ENCODE assay signal across 8 cellular contexts in genomic region chr3:68972358-68972979, GRCh38. TPM values are rescaled to one million over a fixed set of nuclear protein-coding genes. Genes with fewer than 3 reads are reported as not detected.
DNase-seq lines count a peak whose midpoint lies in the region; ATAC-seq and TF ChIP-seq lines count a peak whose summit lies in the region.

No MANE protein-coding gene starts in this region.

- peak; percentile 84 for ATAC-seq in GM19397 (IDR thresholded peaks at IDR 0.05; ENCODE audit: unreplicated experiment)
- ATAC-seq in HG02763 (IDR thresholded peaks at IDR 0.05; ENCODE audit: unreplicated experiment): no peak

- BruUV-seq in Calu3 (replicated peaks; lab: Mats Ljungman, UMichigan): no TSS peak

- intact Hi-C loops in Calu3 (cut with micrococcal nuclease; ENCODE audit: unreplicated experiment): loop anchor here (1.0 to 10.0 kb wide), 3 partner anchors 78 to 1858 kb away; no protein-coding TSS in a partner anchor

- H3K4me3 Mint-ChIP-seq in Calu3 (ENCODE audit: low read depth, unreplicated experiment) (no peak overlapping the region), immature natural killer cell (no peak overlapping the region)

- peak; percentile 66 for TF ChIP-seq CTCF in Calu3 (IDR thresholded peaks at IDR 0.05; ENCODE audit: unreplicated experiment)

- H3K4me1 Mint-ChIP-seq in Calu3 (ENCODE audit: low read depth, unreplicated experiment) (no peaks in the 10 kb centered on the region), immature natural killer cell (no peaks in the 10 kb centered on the region)

- H3K27me3 Mint-ChIP-seq in Calu3 (ENCODE audit: unreplicated experiment): peaks cover 46% of the 10 kb centered on the region
- peaks cover 2 to 5% (median 3%) of the 10 kb centered on the region in 3 donors for H3K27me3 Mint-ChIP-seq in immature natural killer cell (ENCODE audit: low read depth in 3 of 3)

- H3K27ac Mint-ChIP-seq in Calu3 (ENCODE audit: unreplicated experiment): no peak overlapping the region
- no peak overlapping the region for H3K27ac Mint-ChIP-seq in immature natural killer cell

- H3K9me3 Mint-ChIP-seq in Calu3 (ENCODE audit: low read depth, unreplicated experiment): no peaks in the 10 kb centered on the region
- no peaks in the 10 kb centered on the region for H3K9me3 Mint-ChIP-seq in immature natural killer cell

- DNase-seq in Calu3: peak; percentile 67
- peak in 53 of 76 experiments; percentile 0 to 61 (median 24) for DNase-seq in HUDEP-2 (lab: John Stamatoyannopoulos, UW; ENCODE audit: unreplicated experiment in 76 of 76)
- DNase-seq in RPMI7951 (ENCODE audit: low read depth): peak; percentile 64
- peak; percentile 80 for DNase-seq in astrocyte of the hippocampus (ENCODE audit: low read depth, low spot score)
- peak in 2 of 3 donors; percentile 0 to 19 for DNase-seq in immature natural killer cell
- DNase-seq in stimulated activated CD4-positive, alpha-beta T cell treated with anti-CD3 and anti-CD28 coated beads, Interleukin-2, amount 100 ng/mL, for 24 hours: peak; percentile 32 to 54

- H3K36me3 Mint-ChIP-seq in Calu3 (ENCODE audit: insufficient read depth, unreplicated experiment): no peaks in the 10 kb centered on the region
- peaks cover 2 to 9% (median 4%) of the 10 kb centered on the region in 3 donors for H3K36me3 Mint-ChIP-seq in immature natural killer cell

- CTCF ChIA-PET in Calu3 (lab: Charles Lee): interaction anchor here (0.8 to 1.4 kb wide), 2 partner anchors 79 to 2000 kb away, joined by 3 to 4 read pairs; no protein-coding TSS in a partner anchor

RNA-seq across cellular contexts. Expression of gene TAFA4, which starts 40.1 kb away (rescaled TPM):
- total RNA-seq in Calu3 (2022): 0.69 TPM in 1 of 2 replicates, not detected in the other
- total RNA-seq in RPMI7951 (2014; rRNA removed; shearing (Covaris generic)): not detected in 2 replicates
- polyA plus RNA-seq in immature natural killer cell: not detected

RNA-seq across cellular contexts. Expression of gene EOGT, which starts 41.0 kb away (rescaled TPM):
- 16.8 and 21.0 TPM in 2 replicates for total RNA-seq in Calu3 (2022)
- 41.7 and 43.0 TPM in 2 replicates for total RNA-seq in RPMI7951 (2014; rRNA removed; shearing (Covaris generic))
- 1 to 10 TPM; 3.2 to 4.4 (median 3.9) TPM for polyA plus RNA-seq in immature natural killer cell

Comparison
In these comparisons a context has a peak if more than half of its experiments do, and no peak if none do; other contexts are left out.
1. DNase-seq: peak in every context shown above with its lines; median percentile 80 in astrocyte of the hippocampus; 67 in Calu3; 64 in RPMI7951; 43 in stimulated activated CD4-positive, alpha-beta T cell treated with anti-CD3 and anti-CD28 coated beads, Interleukin-2, amount 100 ng/mL, for 24 hours; 24 in HUDEP-2; 10 in immature natural killer cell.